In genomic region chr14:75604979-75605825, GRCh38 we compare ENCODE assay signal across 13 cellular contexts. TPM values are rescaled to one million over a fixed set of nuclear protein-coding genes. Genes with fewer than 3 reads are reported as not detected.
A peak's percentile ranks its signal among the peaks of the same experiment; 100 is the strongest.
DNase-seq lines count a peak whose midpoint lies in the region; ATAC-seq and TF ChIP-seq lines count a peak whose summit lies in the region.
"Had no signal": no experiment of that assay in that cellular context is flagged by ENCODE, and none has a peak within 500 bp of the region (broad histone marks: within the 10 kb centered on the region; RNA-seq: fewer than 3 reads in every experiment).

No MANE protein-coding gene starts in this region.

- TF ChIP-seq CTCF in C4-2B (conservative IDR thresholded peaks at IDR 0.05) (no peak), mucosa of descending colon (IDR thresholded peaks at IDR 0.05) (no peak)

- H3K36me3 ChIP-seq in mucosa of descending colon (ENCODE audit: low read depth) (no peaks in the 10 kb centered on the region), MG63 (no peaks in the 10 kb centered on the region)
- H3K36me3 ChIP-seq: cardiac muscle cell, stomach had no signal

- H3K27ac ChIP-seq in C4-2B, result peak overlapping the region; percentile 7; the same call in 1 of the 2 replicates
- H3K27ac ChIP-seq: cardiac muscle cell had no signal

- H3K9me3 ChIP-seq in mucosa of descending colon (no peaks in the 10 kb centered on the region), MG63 (no peaks in the 10 kb centered on the region)

- no peaks in the 10 kb centered on the region for H3K4me1 Mint-ChIP-seq in effector memory CD8-positive, alpha-beta T cell (ENCODE audit: low read depth in 2 of 2)

- no peak overlapping the region for H3K4me3 Mint-ChIP-seq in effector memory CD8-positive, alpha-beta T cell

- H3K27ac Mint-ChIP-seq in effector memory CD8-positive, alpha-beta T cell, result no peak overlapping the region

- peak; percentile 36 for DNase-seq in SIG-M5 (lab: John Stamatoyannopoulos, UW)
- peak; percentile 16 for DNase-seq in fibroblast of peridontal ligament (ENCODE audit: extremely low read depth)
- no peak for DNase-seq in mucosa of descending colon
- DNase-seq in effector memory CD8-positive, alpha-beta T cell, result no peak
- no peak for DNase-seq in stimulated activated CD4-positive, alpha-beta T cell treated with anti-CD3 and anti-CD28 coated beads, Interleukin-12 subunit alpha, Interleukin-12 subunit beta, amount 100 ng/mL, for 4 hours
- DNase-seq in MG63, result no peak
- no peak for DNase-seq in OCI-M2 (lab: John Stamatoyannopoulos, UW; ENCODE audit: unreplicated experiment)
- DNase-seq: activated T-cell treated with anti-CD3 and anti-CD28 coated beads, Interleukin-2, amount 50 U/mL, for 1 hour; NCI-H1417; NK-92 treated with Interleukin-12 subunit alpha and Interleukin-12 subunit beta, amount 100 ng/mL, for 24 hours; stomach had no signal

- peaks cover 0 to 2% of the 10 kb centered on the region in 2 donors for H3K9me3 Mint-ChIP-seq in effector memory CD8-positive, alpha-beta T cell

- peak; percentile 31 for ATAC-seq in mucosa of descending colon
- ATAC-seq in effector memory CD8-positive, alpha-beta T cell (replicated peaks), result no peak

- peaks cover 0 to 8% of the 10 kb centered on the region in 2 donors for H3K27me3 Mint-ChIP-seq in effector memory CD8-positive, alpha-beta T cell

- intact Hi-C loops in mucosa of descending colon (cut with DNase I, micrococcal nuclease), result no loop called here

- no peak overlapping the region for H3K4me3 ChIP-seq in mucosa of descending colon
- no peak overlapping the region for H3K4me3 ChIP-seq in MG63
- H3K4me3 ChIP-seq: cardiac muscle cell, stomach had no signal

- H3K36me3 Mint-ChIP-seq in effector memory CD8-positive, alpha-beta T cell (ENCODE audit: insufficient read depth), result no peaks in the 10 kb centered on the region

- no peaks in the 10 kb centered on the region for H3K27me3 ChIP-seq in MG63
- H3K27me3 ChIP-seq: cardiac muscle cell had no signal

- no peaks in the 10 kb centered on the region for H3K4me1 ChIP-seq in mucosa of descending colon (ENCODE audit: low read depth)

RNA-seq across cellular contexts. Expression of gene FLVCR2, which starts 26.8 kb away (rescaled TPM):
- 10 to 100 TPM; 19.2 to 37.5 (median 35.3) TPM for total RNA-seq in mucosa of descending colon
- 0.43 and 0.72 TPM in 2 replicates for total RNA-seq in MG63 (2014; rRNA removed; shearing (Covaris generic); ENCODE audit: low replicate concordance)

RNA-seq across cellular contexts. Expression of gene ERG28, which starts 55.5 kb away (rescaled TPM):
- total RNA-seq in mucosa of descending colon, result 10 to 100 TPM; 13.5 to 23.9 (median 23.7) TPM
- 3.4 and 7.3 TPM in 2 replicates for total RNA-seq in MG63 (2014; rRNA removed; shearing (Covaris generic); ENCODE audit: low replicate concordance)

RNA-seq across cellular contexts. Expression of gene TTLL5, which starts 55.8 kb away (rescaled TPM):
- total RNA-seq in mucosa of descending colon, result 10 to 100 TPM; 30.8 to 51.0 (median 32.8) TPM
- total RNA-seq in MG63 (2014; rRNA removed; shearing (Covaris generic); ENCODE audit: low replicate concordance), result 11.3 and 12.9 TPM in 2 replicates

Comparison
In these comparisons a context has a peak if more than half of its experiments do, and no peak if none do; other contexts are left out.
1. DNase-seq: peak in SIG-M5 (single experiment) and fibroblast of peridontal ligament (single experiment); none in mucosa of descending colon (0 of 3), effector memory CD8-positive, alpha-beta T cell (0 of 3), stimulated activated CD4-positive, alpha-beta T cell treated with anti-CD3 and anti-CD28 coated beads, Interleukin-12 subunit alpha, Interleukin-12 subunit beta, amount 100 ng/mL, for 4 hours (single experiment), MG63 (single experiment) and OCI-M2 (single experiment).
2. RNA of gene FLVCR2, which starts 26.8 kb away (total RNA-seq): 19.2 to 37.5 TPM in mucosa of descending colon; 0.43 to 0.72 TPM in MG63; every median in the first group is over 10 times any median in the second.